17 cellular contexts compared by ENCODE assay signal in genomic region chr3:119228290-119229145, GRCh38. TPM values are rescaled to one million over a fixed set of nuclear protein-coding genes. Genes with fewer than 3 reads are reported as not detected.
DNase-seq lines count a peak whose midpoint lies in the region; ATAC-seq and TF ChIP-seq lines count a peak whose summit lies in the region.
"Had no signal": no experiment of that assay in that cellular context is flagged by ENCODE, and none has a peak within 500 bp of the region (broad histone marks: within the 10 kb centered on the region; RNA-seq: fewer than 3 reads in every experiment).

No MANE protein-coding gene starts in this region.

- peaks cover 87% of the 10 kb centered on the region for H3K4me1 Mint-ChIP-seq in CD4-positive, alpha-beta T cell (ENCODE audit: low read depth)

- no peak for ATAC-seq in CD4-positive, alpha-beta T cell (ENCODE audit: poor library complexity)
- ATAC-seq in omental fat pad (ENCODE audit: low FRiP score), result peak; percentile 21
- ATAC-seq in HG02884 (IDR thresholded peaks at IDR 0.05; ENCODE audit: unreplicated experiment), result no peak
- ATAC-seq in upper lobe of right lung, result no peak
- ATAC-seq: CD8-positive, alpha-beta T cell had no signal

- H3K4me3 ChIP-seq in SJCRH30, result no peak overlapping the region
- no peak overlapping the region for H3K4me3 ChIP-seq in upper lobe of right lung

- no peaks in the 10 kb centered on the region for H3K27me3 Mint-ChIP-seq in CD4-positive, alpha-beta T cell

- H3K36me3 Mint-ChIP-seq in CD4-positive, alpha-beta T cell (ENCODE audit: low read depth), result peaks cover 90% of the 10 kb centered on the region

- H3K36me3 ChIP-seq in SJCRH30, result peaks cover 21% of the 10 kb centered on the region
- peaks cover 69% of the 10 kb centered on the region for H3K36me3 ChIP-seq in upper lobe of right lung

- peak overlapping the region; percentile 52 for H3K27ac Mint-ChIP-seq in CD4-positive, alpha-beta T cell
- H3K27ac Mint-ChIP-seq: CD8-positive, alpha-beta T cell had no signal

- no peak for TF ChIP-seq CTCF in CD4-positive, alpha-beta T cell (IDR thresholded peaks at IDR 0.05)
- no peak for TF ChIP-seq CTCF in omental fat pad (IDR thresholded peaks at IDR 0.05)
- TF ChIP-seq CTCF in upper lobe of right lung (IDR thresholded peaks at IDR 0.05), result no peak

- no peaks in the 10 kb centered on the region for H3K4me1 ChIP-seq in SJCRH30
- H3K4me1 ChIP-seq in upper lobe of right lung, result no peaks in the 10 kb centered on the region

- intact Hi-C loops in CD4-positive, alpha-beta T cell (cut with DNase I, micrococcal nuclease), result loop anchor here in 1 of 2 experiments (10.0 kb wide), 1 partner anchor 274 kb away; no protein-coding TSS in a partner anchor
- intact Hi-C loops in upper lobe of right lung (cut with DNase I), result no loop called here

- H3K27me3 ChIP-seq in CD4-positive, alpha-beta T cell (ENCODE audit: control insufficient read depth, insufficient read depth, low read length), result no peaks in the 10 kb centered on the region
- no peaks in the 10 kb centered on the region for H3K27me3 ChIP-seq in SJCRH30
- no peaks in the 10 kb centered on the region for H3K27me3 ChIP-seq in upper lobe of right lung

- H3K27ac ChIP-seq in CD4-positive, alpha-beta T cell (ENCODE audit: low read depth, low read length), result no peak overlapping the region
- H3K27ac ChIP-seq in caudate nucleus (ENCODE audit: low read depth, low read length) (peak overlapping the region; percentile 18), SJCRH30 (no peak overlapping the region), upper lobe of right lung (no peak overlapping the region)

- CTCF ChIA-PET in CD4-positive, alpha-beta T cell (lab: Charles Lee), result no interaction called here

- H3K9me3 ChIP-seq in CD4-positive, alpha-beta T cell (ENCODE audit: control insufficient read depth, low read length), result no peaks in the 10 kb centered on the region
- H3K9me3 ChIP-seq in SJCRH30 (replicated peaks) (no peaks in the 10 kb centered on the region), upper lobe of right lung (no peaks in the 10 kb centered on the region)

- H3K4me3 Mint-ChIP-seq in CD4-positive, alpha-beta T cell, result no peak overlapping the region
- H3K4me3 Mint-ChIP-seq: CD8-positive, alpha-beta T cell had no signal

- POLR2A ChIA-PET in CD4-positive, alpha-beta T cell (lab: Charles Lee), result interaction anchor here (1.2 kb wide), 1 partner anchor 21 kb away, joined by 3 read pairs; no protein-coding TSS in a partner anchor

- no peaks in the 10 kb centered on the region for H3K9me3 Mint-ChIP-seq in CD4-positive, alpha-beta T cell
- H3K9me3 Mint-ChIP-seq: CD8-positive, alpha-beta T cell had no signal

- DNase-seq in CD4-positive, alpha-beta T cell, result no peak
- DNase-seq in ELR (ENCODE audit: low read depth), result peak; percentile 35
- no peak for DNase-seq in caudate nucleus (lab: John Stamatoyannopoulos, UW)
- no peak for DNase-seq in omental fat pad (ENCODE audit: low spot score)
- no peak for DNase-seq in SJCRH30
- DNase-seq in upper lobe of right lung, result no peak
- DNase-seq: CD8-positive, alpha-beta T cell; DMS79; H7; NCI-H1105 treated with DMSO at 0.1 percent for 48 hours; NCI-H1694 treated with DMSO at 0.1 percent for 48 hours; NCI-H2107; NCI-H2227 treated with DMSO at 0.1 percent for 48 hours; NCI-H524 had no signal

RNA-seq across cellular contexts. Expression of gene B4GALT4, which starts 12.2 kb away (rescaled TPM):
- 10 to 100 TPM; 26.2 to 29.5 TPM for total RNA-seq in CD4-positive, alpha-beta T cell
- total RNA-seq in omental fat pad, result 10 to 100 TPM; 18.8 to 33.4 (median 25.9) TPM
- total RNA-seq in SJCRH30 (2014; rRNA removed; shearing (Covaris generic)), result 17.2 and 19.2 TPM in 2 replicates
- 15.8 TPM for total RNA-seq in upper lobe of right lung

RNA-seq across cellular contexts. Expression of gene UPK1B, which starts 55.1 kb away (rescaled TPM):
- not detected for total RNA-seq in CD4-positive, alpha-beta T cell
- total RNA-seq in omental fat pad (10 to 100 TPM in 2 of 4 donors, 1 to 10 TPM in 2; 1.1 to 49.3 (median 12.4) TPM), upper lobe of right lung (5.4 TPM)
- total RNA-seq in SJCRH30 (2014; rRNA removed; shearing (Covaris generic)), result not detected in 2 replicates
- total RNA-seq: CD8-positive, alpha-beta T cell; G401; HT-29 had no signal
